Comparison of ENCODE assay signal across 20 cellular contexts in genomic region chr2:128145651-128146050, GRCh38. TPM values are rescaled to one million over a fixed set of nuclear protein-coding genes. Genes with fewer than 3 reads are reported as not detected.
A peak's percentile ranks its signal among the peaks of the same experiment; 100 is the strongest.
DNase-seq lines count a peak whose midpoint lies in the region; ATAC-seq, FAIRE-seq and TF ChIP-seq lines count a peak whose summit lies in the region.
"Had no signal": no experiment of that assay in that cellular context is flagged by ENCODE, and none has a peak within 500 bp of the region (broad histone marks: within the 10 kb centered on the region; RNA-seq: fewer than 3 reads in every experiment).

No MANE protein-coding gene starts in this region.

- no peak overlapping the region for H4K5ac ChIP-seq in IMR-90 (ENCODE audit: low read depth, low read length)

- TF ChIP-seq CTCF in IMR-90 (conservative IDR thresholded peaks at IDR 0.05; ENCODE audit: low read depth, low read length) (no peak), astrocyte (IDR thresholded peaks at IDR 0.05; ENCODE audit: insufficient read depth, low read depth, low read length) (no peak), fibroblast of lung (conservative IDR thresholded peaks at IDR 0.05 in 1 of 2, IDR thresholded peaks at IDR 0.05 in 1 of 2; ENCODE audit: low read depth in 1 of 2, low read length in 2 of 2) (no peak)

- DNase-seq in IMR-90 (peak; percentile 24), astrocyte (ENCODE audit: low read depth) (peak; percentile 67), fibroblast of lung (ENCODE audit: low read depth in 2 of 2) (peak; percentile 6 to 74), lung microvascular endothelial cell (ENCODE audit: low read depth in 2 of 2) (peak; percentile 37 to 72), T-helper 1 cell (no peak)
- DNase-seq in effector CD8-positive, alpha-beta T cell (lab: John Stamatoyannopoulos, UW) = no peak
- DNase-seq: Caco-2; CD4-positive, alpha-beta T cell; DMS153; NCI-H1417 treated with DMSO at 0.1 percent for 48 hours; NCI-H1930; NCI-H226; NCI-H524; NCI-H82; OCI-M1; SHP77 had no signal

- peaks cover 9 to 12% of the 10 kb centered on the region in 2 experiments; a peak in 3 of 4 replicates for H3K79me1 ChIP-seq in IMR-90 (ENCODE audit: low read depth in 1 of 2, low read length in 2 of 2)

- H3K14ac ChIP-seq in IMR-90 (replicated peaks; ENCODE audit: low read depth, low read length) = no peak overlapping the region

- TF ChIP-seq POLR2A in IMR-90 (IDR thresholded peaks at IDR 0.05; ENCODE audit: low read depth, low read length) = no peak

- no peak overlapping the region for H3K9ac ChIP-seq in IMR-90 (ENCODE audit: low read depth, low read length)
- H3K9ac ChIP-seq in astrocyte (ENCODE audit: low read length) = no peak overlapping the region
- no peak overlapping the region for H3K9ac ChIP-seq in fibroblast of lung (ENCODE audit: insufficient read depth, low read length)

- H2BK120ac ChIP-seq in IMR-90 (ENCODE audit: low read depth, low read length) = no peak overlapping the region

- no peak overlapping the region for H3K23ac ChIP-seq in IMR-90 (ENCODE audit: low read depth, low read length)

- H3K56ac ChIP-seq in IMR-90 (ENCODE audit: extremely low read depth, insufficient read depth, low read length) = no peak overlapping the region

- H3K9me3 ChIP-seq in IMR-90 (ENCODE audit: control insufficient read depth, insufficient read depth, low read length) = no peaks in the 10 kb centered on the region
- H3K9me3 ChIP-seq in astrocyte (ENCODE audit: insufficient read depth, low read depth, low read length) = no peaks in the 10 kb centered on the region
- H3K9me3 ChIP-seq in fibroblast of lung (ENCODE audit: control insufficient read depth, insufficient read depth, low read depth, low read length) = no peaks in the 10 kb centered on the region
- H3K9me3 ChIP-seq: Caco-2 had no signal

- H3K27ac ChIP-seq in IMR-90 (ENCODE audit: insufficient read depth, low read length) (no peak overlapping the region), astrocyte (ENCODE audit: low read depth, low read length) (no peak overlapping the region), fibroblast of lung (ENCODE audit: insufficient read depth, low read length) (no peak overlapping the region)
- H3K27ac ChIP-seq: HL-60 had no signal

- H3K4me3 ChIP-seq in IMR-90 (ENCODE audit: insufficient read depth, low read depth, low read length) (no peak overlapping the region), astrocyte (ENCODE audit: insufficient read depth, low read depth, low read length) (no peak overlapping the region), fibroblast of lung (replicated peaks in 1 of 4; ENCODE audit: control extremely low read depth in 1 of 4, insufficient read depth in 1 of 4, low read depth in 3 of 4, low read length in 4 of 4) (no peak overlapping the region)

- no peak; the same call in 1 of the 2 replicates for ATAC-seq in IMR-90 (ENCODE audit: low read depth)
- ATAC-seq in HG02798 (IDR thresholded peaks at IDR 0.05; ENCODE audit: poor library complexity, unreplicated experiment) = no peak
- ATAC-seq in HG03196 (IDR thresholded peaks at IDR 0.05; ENCODE audit: unreplicated experiment) = no peak

- no peak overlapping the region for H3K18ac ChIP-seq in IMR-90 (ENCODE audit: low read depth, low read length)

- no peak overlapping the region for H3K4me3 Mint-ChIP-seq in astrocyte (ENCODE audit: unreplicated experiment)
- H3K4me3 Mint-ChIP-seq: CD4-positive, alpha-beta T cell had no signal

- H3K79me2 ChIP-seq in astrocyte (ENCODE audit: insufficient read depth, low read length) (peaks cover 4% of the 10 kb centered on the region), fibroblast of lung (ENCODE audit: control insufficient read depth, insufficient read depth, low read length) (no peaks in the 10 kb centered on the region)

- no peaks in the 10 kb centered on the region for H3K27me3 Mint-ChIP-seq in astrocyte (ENCODE audit: low read depth, unreplicated experiment)
- H3K27me3 Mint-ChIP-seq: CD4-positive, alpha-beta T cell had no signal

- POLR2A ChIA-PET in IMR-90 (lab: Charles Lee; ENCODE audit: unreplicated experiment) = no interaction called here

- H2AK9ac ChIP-seq in IMR-90 (replicated peaks; ENCODE audit: low read depth, low read length, poor library complexity) = no peak overlapping the region

- H3K4ac ChIP-seq in IMR-90 (ENCODE audit: low read depth, low read length) = no peak overlapping the region

- H3K27me3 ChIP-seq in IMR-90 (ENCODE audit: control insufficient read depth, insufficient read depth, low read length) = no peaks in the 10 kb centered on the region
- H3K27me3 ChIP-seq in astrocyte (ENCODE audit: insufficient read depth, low read length) = no peaks in the 10 kb centered on the region
- no peaks in the 10 kb centered on the region for H3K27me3 ChIP-seq in fibroblast of lung (ENCODE audit: control insufficient read depth, insufficient read depth, low read length)

- H4K20me1 ChIP-seq in IMR-90 (ENCODE audit: insufficient read depth, low read length) (no peaks in the 10 kb centered on the region), astrocyte (ENCODE audit: insufficient read depth, low read length) (peaks cover 14% of the 10 kb centered on the region), fibroblast of lung (ENCODE audit: control insufficient read depth, extremely low read depth, insufficient read depth, low read length) (no peaks in the 10 kb centered on the region)

- no peak overlapping the region for H4K8ac ChIP-seq in IMR-90 (ENCODE audit: low read depth in 2 of 2, low read length in 2 of 2)

- intact Hi-C loops in IMR-90 (cut with micrococcal nuclease) = no loop called here

- H2AK5ac ChIP-seq in IMR-90 (ENCODE audit: low read depth, low read length) = no peak overlapping the region

- H2AFZ ChIP-seq in IMR-90 (replicated peaks; ENCODE audit: low read length, poor library complexity) (no peak overlapping the region), astrocyte (ENCODE audit: low read depth, low read length) (no peak overlapping the region), fibroblast of lung (ENCODE audit: low read length) (no peak overlapping the region)

- no peak for FAIRE-seq in astrocyte (lab: Jason Lieb, UNC)
- FAIRE-seq: GM12892 had no signal

- H3K4me2 ChIP-seq in IMR-90 (ENCODE audit: low read depth, low read length) = no peak overlapping the region
- H3K4me2 ChIP-seq in astrocyte (ENCODE audit: low read length) = no peak overlapping the region
- H3K4me2 ChIP-seq in fibroblast of lung (ENCODE audit: extremely low read depth, insufficient read depth, low read length) = no peak overlapping the region

- H3K9me3 Mint-ChIP-seq in astrocyte (ENCODE audit: unreplicated experiment) = no peaks in the 10 kb centered on the region
- H3K9me3 Mint-ChIP-seq: CD4-positive, alpha-beta T cell had no signal

- CTCF ChIA-PET in IMR-90 (lab: Yijun Ruan, JAX) = interaction anchor here (0.6 kb wide), 1 partner anchor 20 kb away, joined by 5 read pairs; no protein-coding TSS in a partner anchor

- no peak for TF ChIP-seq RAD21 in IMR-90 (IDR thresholded peaks at IDR 0.05; ENCODE audit: low read length)

- BruUV-seq in IMR-90 (replicated peaks; lab: Mats Ljungman, UMichigan) = no TSS peak

- dilution Hi-C loops in IMR-90 (cut with HindIII; ENCODE audit: low sequenced_read_pairs, unreplicated experiment) = no loop called here

- no peak overlapping the region for H2BK20ac ChIP-seq in IMR-90 (ENCODE audit: low read depth, low read length)

- H3K9me1 ChIP-seq in IMR-90 (ENCODE audit: insufficient read depth, low read length) = 0 out of 2 replicates have a peak, but pooled peaks cover 4% of the 10 kb centered on the region

- H3K36me3 Mint-ChIP-seq in astrocyte (ENCODE audit: low read depth, unreplicated experiment) = peaks cover 15% of the 10 kb centered on the region

- peaks cover 3% of the 10 kb centered on the region for H3K4me1 Mint-ChIP-seq in astrocyte (ENCODE audit: low read depth, unreplicated experiment)

- in situ Hi-C loops in IMR-90 (cut with MboI; ENCODE audit: low sequenced_read_pairs) = no loop called here

- peaks cover 27% of the 10 kb centered on the region for H3K36me3 ChIP-seq in IMR-90 (ENCODE audit: control insufficient read depth, insufficient read depth, low read length)
- H3K36me3 ChIP-seq in astrocyte (ENCODE audit: insufficient read depth, low read length) = peaks cover 27% of the 10 kb centered on the region
- peaks cover 2% of the 10 kb centered on the region for H3K36me3 ChIP-seq in fibroblast of lung (ENCODE audit: control insufficient read depth, insufficient read depth, low read length)

- no peak overlapping the region for H2BK5ac ChIP-seq in IMR-90 (ENCODE audit: low read depth, low read length, poor library complexity, severe bottlenecking)

- H3K27ac Mint-ChIP-seq in astrocyte (ENCODE audit: unreplicated experiment) = no peak overlapping the region
- H3K27ac Mint-ChIP-seq: CD4-positive, alpha-beta T cell had no signal

- no peak overlapping the region for H4K91ac ChIP-seq in IMR-90 (ENCODE audit: insufficient read depth, low read depth, low read length)

- no peak overlapping the region for H2BK15ac ChIP-seq in IMR-90 (ENCODE audit: low read depth, low read length)

- no peaks in the 10 kb centered on the region for H3K4me1 ChIP-seq in IMR-90 (ENCODE audit: control insufficient read depth, insufficient read depth, low read length)
- H3K4me1 ChIP-seq in astrocyte (ENCODE audit: insufficient read depth, low read length) = no peaks in the 10 kb centered on the region
- no peaks in the 10 kb centered on the region for H3K4me1 ChIP-seq in fibroblast of lung (ENCODE audit: control insufficient read depth, extremely low read depth, insufficient read depth, low read length)
- H3K4me1 ChIP-seq: Caco-2 had no signal

- WGBS in IMR-90 (ENCODE audit: extremely low coverage in 2 of 2, insufficient read length in 1 of 2), 2 experiments = no CpG with 5 or more reads among the region's 3 CpGs

TF ChIP-seq in IMR-90, 13 proteins besides CTCF, POLR2A, EP300 and RAD21 (continues in another document):
- TF ChIP-seq RCOR1 (IDR thresholded peaks at IDR 0.05; ENCODE audit: insufficient replicate concordance, low read length) (no peak), ELK1 (IDR thresholded peaks at IDR 0.05; ENCODE audit: borderline replicate concordance, low read depth, low read length) (no peak)

RNA-seq across cellular contexts. Expression of gene UGGT1, which starts 54.7 kb away (rescaled TPM):
- total RNA-seq in IMR-90 (2012; rRNA removed) = 71.3 and 100.0 TPM in 2 replicates
- 23.0 and 26.1 TPM in 2 replicates for polyA plus RNA-seq in IMR-90 (2012; rRNA removed)
- 11.1 and 11.6 TPM in 2 replicates for polyA plus RNA-seq in IMR-90 (2012; cell fraction: cytosol; rRNA removed)
- polyA plus RNA-seq in IMR-90 (2012; cell fraction: nucleus; rRNA removed; ENCODE audit: low replicate concordance) = 8.5 and 16.4 TPM in 2 replicates
- total RNA-seq in astrocyte = 68.0 and 76.2 TPM in 2 replicates
- 62.1 and 87.9 TPM in 2 replicates for total RNA-seq in fibroblast of lung
- polyA plus RNA-seq in fibroblast of lung = 58.1 and 59.3 TPM in 2 replicates
- 31.8 and 39.4 TPM in 2 replicates for polyA plus RNA-seq in fibroblast of lung (2012)
- 19.8 and 26.9 TPM in 2 replicates for polyA minus RNA-seq in fibroblast of lung (ENCODE audit: low replicate concordance)
- 39.2 and 45.6 TPM in 2 replicates for total RNA-seq in lung microvascular endothelial cell

Comparison
In these comparisons a context has a peak if more than half of its experiments do, and no peak if none do; other contexts are left out.
1. DNase-seq: peak in IMR-90 (single experiment), astrocyte (single experiment), fibroblast of lung (2 of 2) and lung microvascular endothelial cell (2 of 2); none in T-helper 1 cell (0 of 5) and effector CD8-positive, alpha-beta T cell (single experiment).